In genomic region chr4:108749119-108749518, GRCh38 we compare ENCODE assay signal across 2 cellular contexts.
TF ChIP-seq lines count a peak whose summit lies in the region.

No MANE protein-coding gene starts in this region.

TF ChIP-seq in HepG2, 621 proteins besides CTCF, POLR2A, EP300 and RAD21 (continues in another document):
- no peak for TF ChIP-seq KIAA2018 (CRISPR knock-in tag; IDR thresholded peaks at IDR 0.05; ENCODE audit: borderline replicate concordance)
- TF ChIP-seq ZNF589 (CRISPR knock-in tag; conservative IDR thresholded peaks at IDR 0.05): no peak
- TF ChIP-seq ZNF557 (CRISPR knock-in tag; IDR thresholded peaks at IDR 0.05): no peak
- TF ChIP-seq MAFK (conservative IDR thresholded peaks at IDR 0.05 in 1 of 2, IDR thresholded peaks at IDR 0.05 in 1 of 2; ENCODE audit: low read length in 2 of 2): no peak
- no peak for TF ChIP-seq RCOR2 (CRISPR knock-in tag; IDR thresholded peaks at IDR 0.05)
- TF ChIP-seq ZSCAN29 (CRISPR knock-in tag; conservative IDR thresholded peaks at IDR 0.05): no peak
- no peak for TF ChIP-seq KLF9 (CRISPR knock-in tag; IDR thresholded peaks at IDR 0.05; ENCODE audit: low read depth)
- TF ChIP-seq REST (IDR thresholded peaks at IDR 0.05; ENCODE audit: borderline replicate concordance in 1 of 2, low read depth in 1 of 2, low read length in 2 of 2): no peak
- TF ChIP-seq ZNF20 (CRISPR knock-in tag; IDR thresholded peaks at IDR 0.05): no peak
- TF ChIP-seq ZNF350 (CRISPR knock-in tag; IDR thresholded peaks at IDR 0.05; ENCODE audit: borderline replicate concordance, low read depth): no peak
- no peak for TF ChIP-seq ZNF496 (CRISPR knock-in tag; IDR thresholded peaks at IDR 0.05; ENCODE audit: insufficient replicate concordance)
- no peak for TF ChIP-seq ZGPAT (CRISPR knock-in tag; IDR thresholded peaks at IDR 0.05)

TF ChIP-seq in WTC11, 78 proteins besides CTCF, POLR2A, EP300 and RAD21 (continued from another document):
- TF ChIP-seq USF1 (CRISPR knock-in tag; IDR thresholded peaks at IDR 0.05) (no peak), USF2 (CRISPR knock-in tag; IDR thresholded peaks at IDR 0.05) (no peak), RELA (CRISPR knock-in tag; IDR thresholded peaks at IDR 0.05; ENCODE audit: borderline replicate concordance) (no peak), E2F5 (CRISPR knock-in tag; IDR thresholded peaks at IDR 0.05) (no peak), ZNF232 (CRISPR knock-in tag; IDR thresholded peaks at IDR 0.05) (no peak), ATF1 (CRISPR knock-in tag; IDR thresholded peaks at IDR 0.05) (no peak), ATF2 (CRISPR knock-in tag; IDR thresholded peaks at IDR 0.05; ENCODE audit: borderline replicate concordance, low read depth) (no peak), ZBTB43 (CRISPR knock-in tag; IDR thresholded peaks at IDR 0.05) (no peak), HMGXB4 (CRISPR knock-in tag; IDR thresholded peaks at IDR 0.05) (no peak), CREB1 (CRISPR knock-in tag; IDR thresholded peaks at IDR 0.05) (no peak), ZNF121 (CRISPR knock-in tag; IDR thresholded peaks at IDR 0.05) (no peak), ERG (CRISPR knock-in tag; IDR thresholded peaks at IDR 0.05) (no peak)
